21 cellular contexts compared by ENCODE assay signal in the genomic region with DNA sequence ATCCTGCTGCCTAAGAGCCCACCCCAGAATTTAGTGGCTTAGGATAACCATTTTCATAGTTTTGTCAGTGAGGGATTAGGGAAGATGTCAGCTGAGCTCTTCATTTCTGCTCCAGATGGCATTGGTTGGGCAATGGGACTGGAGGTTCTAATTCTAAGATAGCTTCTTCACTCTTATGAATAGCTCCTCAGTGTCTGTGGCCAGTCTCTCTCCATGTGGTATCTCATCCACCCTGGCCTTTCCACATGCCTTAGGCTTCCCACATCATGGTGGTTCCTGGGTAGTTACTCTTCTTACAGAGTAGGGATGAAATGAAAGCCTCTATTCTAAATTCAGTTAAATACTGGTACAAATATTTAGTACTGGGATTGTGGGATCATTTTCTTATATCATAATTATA.
"Had no signal": no experiment of that assay in that cellular context is flagged by ENCODE, and none has a peak within 500 bp of the region (broad histone marks: within the 10 kb centered on the region; RNA-seq: fewer than 3 reads in every experiment).

No MANE protein-coding gene starts in this region.

- H3K4me1 Mint-ChIP-seq: natural killer cell; neural crest cell; stimulated activated effector memory CD8-positive, alpha-beta T cell treated with anti-CD3 and anti-CD28 coated beads, Interleukin-12 subunit alpha, Interleukin-12 subunit beta, amount 100 ng/mL, for 72 hours had no signal

- H3K4me3 Mint-ChIP-seq: natural killer cell; neural crest cell; stimulated activated effector memory CD8-positive, alpha-beta T cell treated with anti-CD3 and anti-CD28 coated beads, Interleukin-12 subunit alpha, Interleukin-12 subunit beta, amount 100 ng/mL, for 72 hours; type B pancreatic cell had no signal

- H3K27ac ChIP-seq: gastroesophageal sphincter, heart left ventricle, hepatocyte, left lung, parathyroid adenoma, right lobe of liver, stomach, thyroid gland had no signal

- H3K27me3 Mint-ChIP-seq: progenitor cell of endocrine pancreas had no signal

- H3K36me3 Mint-ChIP-seq: natural killer cell; stimulated activated effector memory CD8-positive, alpha-beta T cell treated with anti-CD3 and anti-CD28 coated beads, Interleukin-12 subunit alpha, Interleukin-12 subunit beta, amount 100 ng/mL, for 72 hours; type B pancreatic cell had no signal

- H3K36me3 ChIP-seq: gastroesophageal sphincter, heart left ventricle, left lung, right lobe of liver, stomach, thyroid gland had no signal

- FAIRE-seq: colon, urothelium cell line had no signal

- H3K4me1 ChIP-seq: gastroesophageal sphincter, heart left ventricle, left lung, parathyroid adenoma, stomach, thyroid gland had no signal

- H3K9me3 Mint-ChIP-seq: natural killer cell; stimulated activated effector memory CD8-positive, alpha-beta T cell treated with anti-CD3 and anti-CD28 coated beads, Interleukin-12 subunit alpha, Interleukin-12 subunit beta, amount 100 ng/mL, for 72 hours had no signal

- H3K9me3 ChIP-seq: gastroesophageal sphincter, left lung, right lobe of liver, stomach, thyroid gland had no signal

- ATAC-seq: gastroesophageal sphincter; heart left ventricle; left cardiac atrium; left lung; natural killer cell; stimulated activated effector memory CD8-positive, alpha-beta T cell treated with anti-CD3 and anti-CD28 coated beads, Interleukin-12 subunit alpha, Interleukin-12 subunit beta, amount 100 ng/mL, for 72 hours had no signal

- H3K27ac Mint-ChIP-seq: natural killer cell; progenitor cell of endocrine pancreas; stimulated activated effector memory CD8-positive, alpha-beta T cell treated with anti-CD3 and anti-CD28 coated beads, Interleukin-12 subunit alpha, Interleukin-12 subunit beta, amount 100 ng/mL, for 72 hours; type B pancreatic cell had no signal

- H3K27me3 ChIP-seq: gastroesophageal sphincter, hepatocyte, right lobe of liver, stomach, thyroid gland had no signal

- H3K4me2 ChIP-seq: hepatocyte had no signal

- DNase-seq: dorsolateral prefrontal cortex; effector CD4-positive, alpha-beta T cell; heart left ventricle; left cardiac atrium; left lung; natural killer cell; right lobe of liver; stimulated activated CD4-positive, alpha-beta T cell treated with anti-CD3 and anti-CD28 coated beads, Interleukin-2, amount 100 ng/mL, for 24 hours; stimulated activated CD4-positive, alpha-beta T cell treated with anti-CD3 and anti-CD28 coated beads, Interleukin-4, amount 100 ng/mL, for 24 hours; stimulated activated naive CD4-positive, alpha-beta T cell treated with Interleukin-2 at 50 U/mL for 16 hours; stomach; thyroid gland had no signal

- H3K4me3 ChIP-seq: dorsolateral prefrontal cortex, gastroesophageal sphincter, heart left ventricle, hepatocyte, left lung, right lobe of liver, stomach, thyroid gland had no signal
